ENCODE assay signal across 19 cellular contexts in the genomic region with DNA sequence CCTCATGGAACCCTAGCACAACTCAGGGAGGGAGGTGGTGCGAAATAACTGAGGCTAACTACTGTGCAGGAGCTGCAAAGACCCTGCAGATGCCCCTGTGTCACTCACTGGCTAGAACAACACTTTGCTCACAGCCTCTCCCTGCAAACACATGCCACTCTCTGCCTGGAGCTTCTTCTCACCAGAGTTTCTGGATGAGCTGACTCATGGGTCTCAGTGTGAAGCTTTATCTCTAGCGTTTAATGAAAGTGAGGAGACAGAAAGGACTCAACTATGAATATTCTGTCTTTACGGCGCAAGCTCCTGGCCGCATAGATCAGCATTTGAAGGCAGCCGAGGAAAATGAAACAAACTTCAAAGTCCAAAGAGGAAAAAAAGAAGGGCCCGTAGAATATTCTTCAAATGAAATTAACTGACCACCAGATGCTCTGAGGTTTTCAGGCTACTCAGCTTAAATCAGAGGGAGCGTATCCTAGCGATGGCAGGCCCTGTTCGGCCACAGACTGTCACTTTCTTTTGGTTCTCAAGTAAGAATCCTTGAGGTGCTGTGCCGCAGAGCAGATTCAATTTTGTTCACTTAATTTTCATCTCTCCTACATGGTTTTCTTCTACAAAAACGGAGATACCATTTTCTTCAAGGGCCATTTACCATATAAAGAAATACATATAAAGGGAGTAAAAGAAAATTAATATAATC.
DNase-seq lines count a peak whose midpoint lies in the region; ATAC-seq and TF ChIP-seq lines count a peak whose summit lies in the region.
"Had no signal": no experiment of that assay in that cellular context is flagged by ENCODE, and none has a peak within 500 bp of the region (broad histone marks: within the 10 kb centered on the region; RNA-seq: fewer than 3 reads in every experiment).

No MANE protein-coding gene starts in this region.

- H3K9ac ChIP-seq in trophoblast cell (ENCODE audit: low read length) = no peak overlapping the region

- H3K4me1 ChIP-seq in trophoblast cell (ENCODE audit: control insufficient read depth in 1 of 2, insufficient read depth in 2 of 2, low read length in 2 of 2) (peaks cover 9 to 12% of the 10 kb centered on the region in 2 experiments), gastrocnemius medialis (no peaks in the 10 kb centered on the region), prostate gland (replicated peaks) (no peaks in the 10 kb centered on the region)
- H3K4me1 ChIP-seq: HAP-1, Peyer's patch had no signal

- peak overlapping the region; percentile 2 for H2BK120ac ChIP-seq in trophoblast cell (ENCODE audit: insufficient read depth, low read length, poor library complexity)

- H3K18ac ChIP-seq in trophoblast cell (ENCODE audit: low read length) = no peak overlapping the region

- H3K9me3 ChIP-seq in trophoblast cell (ENCODE audit: insufficient read depth, low read depth, low read length) (peaks cover 2% of the 10 kb centered on the region), gastrocnemius medialis (no peaks in the 10 kb centered on the region), prostate gland (no peaks in the 10 kb centered on the region)
- H3K9me3 ChIP-seq: HAP-1, Peyer's patch, SJSA1 had no signal

- H3K27me3 ChIP-seq in trophoblast cell (ENCODE audit: insufficient read depth, low read length) (no peaks in the 10 kb centered on the region), gastrocnemius medialis (no peaks in the 10 kb centered on the region), prostate gland (replicated peaks; ENCODE audit: insufficient read depth) (no peaks in the 10 kb centered on the region)
- H3K27me3 ChIP-seq: Peyer's patch, SJSA1 had no signal

- H2AK5ac ChIP-seq in trophoblast cell (ENCODE audit: low read length) = no peak overlapping the region

- H3K4me1 Mint-ChIP-seq in HFFc6 (ENCODE audit: low read depth) = peaks cover 31% of the 10 kb centered on the region
- H3K4me1 Mint-ChIP-seq: B cell, CD14-positive monocyte had no signal

- H3K27me3 Mint-ChIP-seq in HFFc6 (ENCODE audit: insufficient read depth) = no peaks in the 10 kb centered on the region; the same call in 1 of the 2 replicates
- H3K27me3 Mint-ChIP-seq: B cell had no signal

- H3K4ac ChIP-seq in trophoblast cell (ENCODE audit: low read depth, low read length) = no peak overlapping the region

- TF ChIP-seq CTCF in HFFc6 (IDR thresholded peaks at IDR 0.05) (no peak), gastrocnemius medialis (IDR thresholded peaks at IDR 0.05 in 4 of 5, conservative IDR thresholded peaks at IDR 0.05 in 1 of 5) (no peak), prostate gland (IDR thresholded peaks at IDR 0.05) (no peak)

- H3K4me3 ChIP-seq in trophoblast cell (ENCODE audit: low read depth, low read length) (no peak overlapping the region), gastrocnemius medialis (no peak overlapping the region), prostate gland (no peak overlapping the region)
- H3K4me3 ChIP-seq: HAP-1, Peyer's patch, SJSA1 had no signal

- no peak overlapping the region for H2BK5ac ChIP-seq in trophoblast cell (ENCODE audit: low read depth, low read length, poor library complexity)

- no peak overlapping the region for H3K4me2 ChIP-seq in trophoblast cell (ENCODE audit: low read length)

- ATAC-seq in gastrocnemius medialis = no peak

- no peak overlapping the region for H3K27ac ChIP-seq in trophoblast cell (ENCODE audit: low read depth, low read length)
- H3K27ac ChIP-seq in gastrocnemius medialis = no peak overlapping the region
- no peak overlapping the region for H3K27ac ChIP-seq in prostate gland
- H3K27ac ChIP-seq: Peyer's patch, SJSA1 had no signal

- H3K23ac ChIP-seq in trophoblast cell (ENCODE audit: low read length) = no peak overlapping the region

- intact Hi-C loops in gastrocnemius medialis (cut with DNase I; ENCODE audit: low total_unique reads) (no loop called here), prostate gland (cut with DNase I) (no loop called here)

- H3K9me3 Mint-ChIP-seq in HFFc6 = no peaks in the 10 kb centered on the region

- H4K91ac ChIP-seq in trophoblast cell (ENCODE audit: low read depth, low read length) = peak overlapping the region; percentile 61

- no peak overlapping the region for H2AFZ ChIP-seq in trophoblast cell (ENCODE audit: insufficient read depth, low read length, poor library complexity)

- no peak overlapping the region for H4K8ac ChIP-seq in trophoblast cell (ENCODE audit: low read depth, low read length)

- H3K79me2 ChIP-seq in trophoblast cell (ENCODE audit: control insufficient read depth, insufficient read depth, low read length, poor library complexity) = peaks cover 1% of the 10 kb centered on the region

- no peak overlapping the region for H4K12ac ChIP-seq in trophoblast cell (ENCODE audit: low read depth, low read length)

- DNase-seq in HFFc6 = peak; percentile 11
- DNase-seq in amniotic epithelial cell (ENCODE audit: low read depth) = peak; percentile 19
- DNase-seq in iPS-NIHi7 (ENCODE audit: extremely low spot score) = peak; percentile 31
- DNase-seq in trophoblast cell = no peak
- DNase-seq in gastrocnemius medialis = no peak
- no peak for DNase-seq in stimulated activated CD4-positive, alpha-beta T cell treated with anti-CD3 and anti-CD28 coated beads, Interleukin-4, amount 100 ng/mL, for 4 hours
- DNase-seq in prostate gland (ENCODE audit: low spot score) = no peak
- DNase-seq: GDM1, KG1, NCI-H1105, NCI-H2029 treated with DMSO at 0.1 percent for 48 hours, NCI-H345, NCI-H524, NCI-H774, Peyer's patch had no signal

- H3K36me3 ChIP-seq in trophoblast cell (ENCODE audit: control insufficient read depth in 1 of 2, insufficient read depth in 2 of 2, low read length in 2 of 2) (no peaks in the 10 kb centered on the region), gastrocnemius medialis (no peaks in the 10 kb centered on the region), prostate gland (no peaks in the 10 kb centered on the region)
- H3K36me3 ChIP-seq: HAP-1, Peyer's patch, SJSA1 had no signal

- TF ChIP-seq POLR2A in gastrocnemius medialis (IDR thresholded peaks at IDR 0.05) (no peak), prostate gland (IDR thresholded peaks at IDR 0.05) (no peak)

- in situ Hi-C loops in gastrocnemius medialis (cut with MboI; ENCODE audit: low sequenced_read_pairs in 4 of 4) = no loop called here

- no peaks in the 10 kb centered on the region for H3K36me3 Mint-ChIP-seq in HFFc6 (ENCODE audit: low read depth)
- H3K36me3 Mint-ChIP-seq: CD14-positive monocyte had no signal

- H3K4me3 Mint-ChIP-seq in HFFc6 = no peak overlapping the region
- H3K4me3 Mint-ChIP-seq: B cell, CD14-positive monocyte had no signal

- WGBS in trophoblast cell (ENCODE audit: extremely low coverage, insufficient coverage, insufficient read length) = no CpG with 5 or more reads among the region's 12 CpGs
- WGBS in prostate gland = 82% methylated on average over 12 of the region's 12 CpGs

- no peak overlapping the region for H3K14ac ChIP-seq in trophoblast cell (ENCODE audit: low read length)

- peaks cover 13% of the 10 kb centered on the region for H3K79me1 ChIP-seq in trophoblast cell (ENCODE audit: low read length)

- H3K27ac Mint-ChIP-seq in HFFc6 = no peak overlapping the region
- H3K27ac Mint-ChIP-seq: B cell, CD14-positive monocyte had no signal

- peak overlapping the region; percentile 8 for H2BK12ac ChIP-seq in trophoblast cell (ENCODE audit: low read length)

Comparison
In these comparisons a context has a peak if more than half of its experiments do, and no peak if none do; other contexts are left out.
1. DNase-seq: peak in HFFc6 (single experiment), amniotic epithelial cell (single experiment) and iPS-NIHi7 (single experiment); none in trophoblast cell (0 of 2), gastrocnemius medialis (0 of 2), stimulated activated CD4-positive, alpha-beta T cell treated with anti-CD3 and anti-CD28 coated beads, Interleukin-4, amount 100 ng/mL, for 4 hours (0 of 2) and prostate gland (single experiment).